Comparison of ENCODE assay signal across 8 cellular contexts in the genomic region with DNA sequence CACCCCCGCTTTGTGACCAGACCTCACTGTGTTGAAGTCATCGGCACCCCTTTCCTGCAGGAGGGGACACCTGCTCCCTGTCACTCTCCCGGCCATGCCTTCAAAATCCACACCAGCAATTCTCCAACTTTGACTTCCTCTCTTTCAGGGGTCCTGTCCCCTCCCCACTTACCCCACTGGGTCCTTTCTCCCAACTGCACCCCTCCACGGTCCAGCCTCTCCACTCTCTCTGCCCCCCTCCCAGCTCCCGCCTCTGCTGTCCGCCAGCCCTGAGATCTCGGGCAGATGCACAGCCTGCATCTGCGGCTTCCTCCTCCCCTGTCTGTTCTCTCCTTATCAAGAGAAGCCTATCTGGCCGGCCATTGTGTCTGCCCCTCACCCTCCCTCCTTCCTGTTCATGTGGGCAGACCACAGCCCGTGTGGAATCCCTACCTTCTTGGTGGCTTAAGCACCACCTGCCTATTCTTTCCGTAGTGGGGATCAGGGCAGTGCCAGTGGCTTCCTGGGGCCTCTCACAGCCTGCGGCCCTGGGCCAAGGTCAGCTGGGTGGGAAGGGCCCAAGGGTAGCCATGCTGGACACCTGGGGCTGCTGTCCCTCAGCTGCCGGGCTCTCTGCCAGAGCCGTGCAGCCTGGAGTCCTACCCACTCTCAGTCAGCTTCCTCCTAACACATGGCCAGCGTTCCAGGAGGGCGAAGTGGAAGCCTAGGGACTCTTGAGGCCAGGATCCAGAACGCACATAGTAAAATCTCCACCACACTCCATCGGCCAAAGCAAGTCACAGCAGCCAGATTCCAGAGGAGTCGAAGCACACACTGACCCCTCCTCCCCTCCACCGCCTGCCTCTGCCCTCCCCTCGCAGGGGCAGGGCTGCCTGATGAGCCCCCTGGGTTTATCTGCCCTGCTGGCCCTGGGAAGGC. TPM values are rescaled to one million over a fixed set of nuclear protein-coding genes. Genes with fewer than 3 reads are reported as not detected.
A peak's percentile ranks its signal among the peaks of the same experiment; 100 is the strongest.
DNase-seq lines count a peak whose midpoint lies in the region; ATAC-seq and TF ChIP-seq lines count a peak whose summit lies in the region.

No MANE protein-coding gene starts in this region.

- POLR2A ChIA-PET in SK-N-SH (lab: Yijun Ruan, JAX): interaction anchor here (0.7 to 1.6 kb wide), 6 partner anchors 9 to 170 kb away, joined by 3 to 5 read pairs (median 3); no protein-coding TSS in a partner anchor

- TF ChIP-seq CTCF in SK-N-SH (IDR thresholded peaks at IDR 0.05) (no peak), heart right ventricle (IDR thresholded peaks at IDR 0.05) (no peak), ascending aorta (IDR thresholded peaks at IDR 0.05) (no peak)

- H3K27me3 ChIP-seq in SK-N-SH (ENCODE audit: insufficient read depth) (peaks cover 7% of the 10 kb centered on the region; the same call in 1 of the 2 replicates), heart right ventricle (peaks cover 0 to 59% (median 0%) of the 10 kb centered on the region in 7 donors), skeletal muscle tissue (ENCODE audit: control insufficient read depth in 3 of 3, insufficient read depth in 3 of 3, low read length in 3 of 3) (peaks cover 9 to 42% (median 27%) of the 10 kb centered on the region in 3 donors), ascending aorta (no peaks in the 10 kb centered on the region)

- 31% methylated on average over 16 of the region's 21 CpGs for WGBS in SK-N-SH (ENCODE audit: low lambda C conversion rate)
- WGBS in heart right ventricle, 2 donors: 17 to 20% methylated on average over 21 of the region's 21 CpGs

- no peak overlapping the region for H2AFZ ChIP-seq in SK-N-SH (ENCODE audit: low read depth)

- peak overlapping the region; percentile 4; the same call in 1 of the 2 replicates for H3K4me2 ChIP-seq in SK-N-SH

- peak; percentile 68 for DNase-seq in DMS 273 (lab: John Stamatoyannopoulos, UW; ENCODE audit: unreplicated experiment)
- no peak for DNase-seq in DMS 273 treated with DMSO at 0.1 percent for 48 hours (lab: John Stamatoyannopoulos, UW)
- peak; percentile 90 for DNase-seq in SK-N-SH
- no peak for DNase-seq in heart right ventricle
- DNase-seq in ascending aorta (ENCODE audit: low spot score in 2 of 2): no peak
- no peak for DNase-seq in KG1 (lab: John Stamatoyannopoulos, UW)
- no peak for DNase-seq in NOMO-1 (lab: John Stamatoyannopoulos, UW; ENCODE audit: unreplicated experiment in 2 of 2)

- no peaks in the 10 kb centered on the region for H3K79me2 ChIP-seq in SK-N-SH (ENCODE audit: insufficient read depth)

- TF ChIP-seq EP300 in SK-N-SH (IDR thresholded peaks at IDR 0.05; ENCODE audit: borderline replicate concordance in 1 of 2, low read depth in 1 of 2, low read length in 1 of 2): peak in 1 of 2 experiments; percentile 25; a peak in 1 of 4 replicates

- H3K9me3 ChIP-seq in SK-N-SH: no peaks in the 10 kb centered on the region
- H3K9me3 ChIP-seq in heart right ventricle: no peaks in the 10 kb centered on the region
- no peaks in the 10 kb centered on the region for H3K9me3 ChIP-seq in skeletal muscle tissue (ENCODE audit: control insufficient read depth in 3 of 3, low read length in 3 of 3)
- no peaks in the 10 kb centered on the region for H3K9me3 ChIP-seq in ascending aorta

- H3K27ac ChIP-seq in SK-N-SH (ENCODE audit: low read depth in 2 of 2, low read length in 1 of 2): peak overlapping the region in 1 of 2 experiments; percentile 98; a peak in 2 of 4 replicates
- H3K27ac ChIP-seq in heart right ventricle: peak overlapping the region in 7 of 10 donors; percentile 34 to 72 (median 56)
- peak overlapping the region; percentile 36 for H3K27ac ChIP-seq in skeletal muscle tissue (ENCODE audit: low read depth, low read length)
- no peak overlapping the region for H3K27ac ChIP-seq in ascending aorta

- H3K4me3 ChIP-seq in SK-N-SH (ENCODE audit: low read depth in 2 of 2, low read length in 1 of 2) (peak overlapping the region in 1 of 2 experiments; percentile 18; a peak in 1 of 4 replicates), heart right ventricle (no peak overlapping the region), skeletal muscle tissue (ENCODE audit: low read length in 3 of 3) (peak overlapping the region; percentile 30 to 49 (median 46)), ascending aorta (no peak overlapping the region)

- CTCF ChIA-PET in SK-N-SH (lab: Yijun Ruan, JAX): interaction anchor here (1.0 to 5.8 kb wide), 10 partner anchors 10 to 100 kb away, joined by 3 to 44 read pairs (median 5); partner anchors contain the start of genes ISG15 and NOC2L

- no peak for TF ChIP-seq RAD21 in SK-N-SH (IDR thresholded peaks at IDR 0.05; ENCODE audit: low read length)

- intact Hi-C loops in heart right ventricle (cut with DNase I): no loop called here
- intact Hi-C loops in ascending aorta (cut with DNase I): loop anchor here (5.0 kb wide), 2 partner anchors 112 to 227 kb away; partner anchors contain the start of genes B3GALT6, C1orf159 and SDF4

- no peak overlapping the region for H3K9ac ChIP-seq in SK-N-SH
- H3K9ac ChIP-seq in skeletal muscle tissue (ENCODE audit: low read depth in 1 of 3, low read length in 3 of 3): peak overlapping the region; percentile 50 to 66 (median 57)

- H3K9me2 ChIP-seq in SK-N-SH: no peaks in the 10 kb centered on the region

- H3K36me3 ChIP-seq in SK-N-SH (replicated peaks in 1 of 2; ENCODE audit: control insufficient read depth in 1 of 2, insufficient read depth in 2 of 2, low read length in 1 of 2): no peaks in the 10 kb centered on the region
- H3K36me3 ChIP-seq in heart right ventricle: peaks cover 0 to 9% (median 0%) of the 10 kb centered on the region in 9 donors
- H3K36me3 ChIP-seq in skeletal muscle tissue (ENCODE audit: control insufficient read depth in 3 of 3, insufficient read depth in 3 of 3, low read length in 3 of 3): no peaks in the 10 kb centered on the region
- H3K36me3 ChIP-seq in ascending aorta: no peaks in the 10 kb centered on the region

- peak in 6 of 8 donors; percentile 7 to 50 (median 26) for ATAC-seq in heart right ventricle

- peaks cover 0 to 43% of the 10 kb centered on the region in 2 experiments; a peak in 1 of 4 replicates for H3K4me1 ChIP-seq in SK-N-SH (ENCODE audit: control insufficient read depth in 1 of 2, insufficient read depth in 2 of 2, low read depth in 1 of 2, low read length in 1 of 2)
- H3K4me1 ChIP-seq in heart right ventricle: peaks cover 14 to 51% (median 28%) of the 10 kb centered on the region in 9 donors
- H3K4me1 ChIP-seq in skeletal muscle tissue (ENCODE audit: control insufficient read depth in 3 of 3, insufficient read depth in 3 of 3, low read length in 3 of 3): peaks cover 23 to 32% (median 32%) of the 10 kb centered on the region in 3 donors
- peaks cover 2 to 24% of the 10 kb centered on the region in 2 donors for H3K4me1 ChIP-seq in ascending aorta

- H3F3A ChIP-seq in SK-N-SH (replicated peaks; ENCODE audit: insufficient read depth): no peaks in the 10 kb centered on the region

- no peaks in the 10 kb centered on the region for H4K20me1 ChIP-seq in SK-N-SH (ENCODE audit: insufficient read depth)

TF ChIP-seq in SK-N-SH, 30 proteins besides CTCF, POLR2A, EP300 and RAD21:
- TF ChIP-seq FOXJ3 (CRISPR knock-in tag; IDR thresholded peaks at IDR 0.05) (peak; percentile 74; the same call in 1 of the 2 replicates), FOXM1 (IDR thresholded peaks at IDR 0.05; ENCODE audit: low read depth) (no peak), RXRA (IDR thresholded peaks at IDR 0.05; ENCODE audit: borderline replicate concordance, low read depth) (no peak), GATA2 (CRISPR knock-in tag; IDR thresholded peaks at IDR 0.05) (peak; percentile 90), NFIC (IDR thresholded peaks at IDR 0.05; ENCODE audit: borderline replicate concordance) (peak; percentile 42), TCF12 (IDR thresholded peaks at IDR 0.05) (0 out of 2 replicates have a peak, but pooled peaks have one; percentile 12), MAX (IDR thresholded peaks at IDR 0.05; ENCODE audit: low read depth) (peak; percentile 54; the same call in 1 of the 2 replicates), MXI1 (IDR thresholded peaks at IDR 0.05; ENCODE audit: low read depth, low read length) (peak; percentile 85), ELF1 (IDR thresholded peaks at IDR 0.05) (no peak)

RNA-seq across cellular contexts. Expression of gene HES4, which starts 5.1 kb away (rescaled TPM):
- polyA plus RNA-seq in SK-N-SH (2012; rRNA removed) (4.2 and 4.7 TPM in 2 replicates), heart right ventricle (10 to 100 TPM; 49.2 to 49.8 TPM)
- polyA plus RNA-seq in SK-N-SH (2012; cell fraction: cytosol; rRNA removed): 0.26 and 0.32 TPM in 2 replicates
- 43.9 and 52.7 TPM in 2 replicates for polyA plus RNA-seq in SK-N-SH (2012; cell fraction: nucleus; rRNA removed)
- total RNA-seq in heart right ventricle (10 to 100 TPM; 28.5 to 78.1 (median 41.6) TPM), skeletal muscle tissue (7.3 TPM), ascending aorta (285 TPM)

RNA-seq across cellular contexts. Expression of gene ISG15, which starts 8.3 kb away (rescaled TPM):
- polyA plus RNA-seq in SK-N-SH (2012; rRNA removed) (22.9 and 28.6 TPM in 2 replicates), heart right ventricle (100 to 1,000 TPM in 1 of 2 donors, 10 to 100 TPM in 1; 51.7 to 186 TPM)
- 14.3 and 16.1 TPM in 2 replicates for polyA plus RNA-seq in SK-N-SH (2012; cell fraction: cytosol; rRNA removed)
- polyA plus RNA-seq in SK-N-SH (2012; cell fraction: nucleus; rRNA removed): 15.0 and 31.2 TPM in 2 replicates
- total RNA-seq in heart right ventricle (100 to 1,000 TPM in 1 of 10 donors, 10 to 100 TPM in 8, 1 to 10 TPM in 1; 9.8 to 169 (median 20.9) TPM), skeletal muscle tissue (23.5 TPM), ascending aorta (125 TPM)

RNA-seq across cellular contexts. Expression of gene AGRN, which starts 14.9 kb away (rescaled TPM):
- polyA plus RNA-seq in SK-N-SH (2012; rRNA removed): 24.0 and 31.6 TPM in 2 replicates
- 12.6 and 21.4 TPM in 2 replicates for polyA plus RNA-seq in SK-N-SH (2012; cell fraction: cytosol; rRNA removed)
- 141 and 187 TPM in 2 replicates for polyA plus RNA-seq in SK-N-SH (2012; cell fraction: nucleus; rRNA removed)
- 10 to 100 TPM; 12.7 to 33.9 (median 18.3) TPM for total RNA-seq in heart right ventricle
- 10 to 100 TPM; 11.5 to 30.7 TPM for polyA plus RNA-seq in heart right ventricle
- total RNA-seq in skeletal muscle tissue: 14.6 TPM
- total RNA-seq in ascending aorta: 109 TPM

RNA-seq across cellular contexts. Expression of gene PERM1, which starts 23.1 kb away (rescaled TPM):
- polyA plus RNA-seq in SK-N-SH (2012; rRNA removed) (0.18 and 0.25 TPM in 2 replicates), heart right ventricle (100 to 1,000 TPM in 1 of 2 donors, 10 to 100 TPM in 1; 55.1 to 513 TPM)
- polyA plus RNA-seq in SK-N-SH (2012; cell fraction: cytosol; rRNA removed): 0.13 and 0.18 TPM in 2 replicates
- 0.73 and 1.4 TPM in 2 replicates for polyA plus RNA-seq in SK-N-SH (2012; cell fraction: nucleus; rRNA removed)
- total RNA-seq in heart right ventricle (100 to 1,000 TPM in 8 of 10 donors, 10 to 100 TPM in 2; 66.2 to 238 (median 122) TPM), skeletal muscle tissue (3.1 TPM), ascending aorta (not detected)

RNA-seq across cellular contexts. Expression of gene PLEKHN1, which starts 38.8 kb away (rescaled TPM):
- polyA plus RNA-seq in SK-N-SH (2012; rRNA removed) (not detected in 2 replicates), heart right ventricle (under 1 TPM; 0.28 to 0.37 TPM)
- polyA plus RNA-seq in SK-N-SH (2012; cell fraction: cytosol; rRNA removed): not detected in 2 replicates
- polyA plus RNA-seq in SK-N-SH (2012; cell fraction: nucleus; rRNA removed): 0.13 and 0.25 TPM in 2 replicates
- total RNA-seq in heart right ventricle (under 1 TPM in 2 of 10 donors, not detected in 8; 0.13 to 0.30 TPM), skeletal muscle tissue (not detected), ascending aorta (not detected)

Comparison
In these comparisons a context has a peak if more than half of its experiments do, and no peak if none do; other contexts are left out.
1. DNase-seq: peak in DMS 273 (single experiment) and SK-N-SH (single experiment); none in DMS 273 treated with DMSO at 0.1 percent for 48 hours (single experiment), heart right ventricle (0 of 2), ascending aorta (0 of 2), KG1 (single experiment) and NOMO-1 (0 of 2).
2. H3K27ac ChIP-seq: peak in heart right ventricle (7 of 10) and skeletal muscle tissue (single experiment); none in ascending aorta (0 of 2).
3. H3K4me3 ChIP-seq: peak in skeletal muscle tissue (3 of 3); none in heart right ventricle (0 of 10) and ascending aorta (0 of 2).